In the genomic region with DNA sequence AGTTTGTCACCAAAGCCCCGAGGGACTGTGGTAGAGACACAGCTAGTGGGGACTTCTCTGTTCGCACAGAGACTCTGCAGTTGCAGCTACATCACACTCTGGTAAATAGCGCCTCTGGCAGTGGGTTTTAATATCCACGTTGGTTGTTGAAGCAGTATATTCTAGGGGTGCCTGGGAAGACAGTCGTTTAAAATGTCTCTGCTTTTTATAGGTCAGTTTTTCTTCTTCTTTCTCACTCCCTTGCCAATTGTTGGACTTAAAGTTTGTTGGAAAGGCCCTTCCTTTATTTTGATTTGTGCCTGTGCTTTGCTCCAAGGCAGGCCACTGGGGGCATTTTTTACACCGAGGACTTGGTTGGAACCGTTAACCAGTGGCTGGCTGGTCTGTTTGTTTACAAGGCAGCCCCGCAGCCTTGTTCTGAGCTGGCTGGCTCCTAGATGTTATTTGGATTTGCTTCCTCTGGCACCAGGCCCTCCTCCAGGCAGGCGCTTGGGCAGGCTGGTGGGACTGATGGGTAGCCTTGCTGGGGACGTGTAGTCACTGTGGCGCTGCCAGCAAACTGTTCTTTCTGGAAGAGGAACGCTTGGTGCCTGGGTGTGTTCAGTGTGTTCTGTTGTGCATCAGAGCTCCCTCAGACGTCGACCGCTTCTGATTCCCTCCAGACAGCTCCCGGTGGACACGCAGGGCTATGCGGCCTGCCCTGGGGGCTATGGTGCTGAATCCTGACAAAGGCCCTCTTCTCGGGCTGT, we compare ENCODE assay signal across 9 cellular contexts.
A peak's percentile ranks its signal among the peaks of the same experiment; 100 is the strongest.
DNase-seq lines count a peak whose midpoint lies in the region; ATAC-seq and TF ChIP-seq lines count a peak whose summit lies in the region.
"Had no signal": no experiment of that assay in that cellular context is flagged by ENCODE, and none has a peak within 500 bp of the region (broad histone marks: within the 10 kb centered on the region; RNA-seq: fewer than 3 reads in every experiment).

No MANE protein-coding gene starts in this region.

- H3K36me3 ChIP-seq in GM23338 (ENCODE audit: insufficient read depth) (no peaks in the 10 kb centered on the region), Panc1 (ENCODE audit: control insufficient read depth, insufficient read depth, low read length) (no peaks in the 10 kb centered on the region), fibroblast of lung (ENCODE audit: control insufficient read depth, insufficient read depth, low read length) (peaks cover 2% of the 10 kb centered on the region)
- H3K36me3 ChIP-seq: cardiac muscle cell had no signal

- H3K9me3 Mint-ChIP-seq in GM23338: no peaks in the 10 kb centered on the region

- no peaks in the 10 kb centered on the region for H3K79me2 ChIP-seq in GM23338 (replicated peaks; ENCODE audit: insufficient read depth)
- no peaks in the 10 kb centered on the region for H3K79me2 ChIP-seq in fibroblast of lung (ENCODE audit: control insufficient read depth, insufficient read depth, low read length)

- BruUV-seq in Panc1 (replicated peaks; lab: Mats Ljungman, UMichigan): no TSS peak

- no peak overlapping the region for H3K4me3 ChIP-seq in GM23338
- no peak overlapping the region for H3K4me3 ChIP-seq in Panc1 (ENCODE audit: low read depth in 2 of 2, low read length in 2 of 2)
- H3K4me3 ChIP-seq in fibroblast of lung (replicated peaks in 1 of 4; ENCODE audit: control extremely low read depth in 1 of 4, insufficient read depth in 1 of 4, low read depth in 3 of 4, low read length in 4 of 4): no peak overlapping the region
- H3K4me3 ChIP-seq: cardiac muscle cell had no signal

- H3K4me1 ChIP-seq in GM23338 (ENCODE audit: insufficient read depth): no peaks in the 10 kb centered on the region
- no peaks in the 10 kb centered on the region for H3K4me1 ChIP-seq in Panc1 (ENCODE audit: control insufficient read depth, insufficient read depth, low read length)
- peaks cover 4% of the 10 kb centered on the region for H3K4me1 ChIP-seq in fibroblast of lung (ENCODE audit: control insufficient read depth, extremely low read depth, insufficient read depth, low read length)

- peak overlapping the region; percentile 17; the same call in 1 of the 2 replicates for H3K27ac Mint-ChIP-seq in GM23338

- no peak overlapping the region for H3K9ac ChIP-seq in fibroblast of lung (ENCODE audit: insufficient read depth, low read length)

- H2AFZ ChIP-seq in GM23338: no peak overlapping the region
- H2AFZ ChIP-seq in fibroblast of lung (ENCODE audit: low read length): peak overlapping the region; percentile 41

- DNase-seq in GM23338 (ENCODE audit: low spot score) (peak; percentile 44), Panc1 (ENCODE audit: low read depth, low spot score) (no peak), fibroblast of lung (ENCODE audit: low read depth in 2 of 2) (peak; percentile 33 to 66), retina (peak; percentile 38), dermis blood vessel endothelial cell (no peak)

- H3K36me3 Mint-ChIP-seq in GM23338 (ENCODE audit: low read depth): peaks cover 5% of the 10 kb centered on the region; the same call in 2 of the 3 replicates

- no peak overlapping the region for H3K4me2 ChIP-seq in GM23338
- H3K4me2 ChIP-seq in fibroblast of lung (ENCODE audit: extremely low read depth, insufficient read depth, low read length): peak overlapping the region; percentile 38

- H4K20me1 ChIP-seq in GM23338 (replicated peaks; ENCODE audit: insufficient read depth): peaks cover 4% of the 10 kb centered on the region; the same call in 1 of the 2 replicates
- H4K20me1 ChIP-seq in fibroblast of lung (ENCODE audit: control insufficient read depth, extremely low read depth, insufficient read depth, low read length): no peaks in the 10 kb centered on the region

- intact Hi-C loops in Panc1 (cut with micrococcal nuclease; ENCODE audit: unreplicated experiment): no loop called here

- TF ChIP-seq CTCF in GM23338 (conservative IDR thresholded peaks at IDR 0.05; ENCODE audit: low read depth in 2 of 2): no peak
- TF ChIP-seq CTCF in Panc1 (IDR thresholded peaks at IDR 0.05): no peak
- TF ChIP-seq CTCF in fibroblast of lung (conservative IDR thresholded peaks at IDR 0.05 in 1 of 2, IDR thresholded peaks at IDR 0.05 in 1 of 2; ENCODE audit: low read depth in 1 of 2, low read length in 2 of 2): peak; percentile 7 to 16

- H3K9me2 ChIP-seq in GM23338 (ENCODE audit: insufficient read depth): no peaks in the 10 kb centered on the region

- in situ Hi-C loops in Panc1 (cut with HindIII; ENCODE audit: low pct_unique_long_range_greater_than_20kb, low sequenced_read_pairs): no loop called here

- CTCF ChIA-PET in Panc1 (lab: Charles Lee): interaction anchor here (0.5 to 0.8 kb wide), 2 partner anchors 184 to 714 kb away, joined by 5 to 7 read pairs; no protein-coding TSS in a partner anchor

- H3F3A ChIP-seq in GM23338 (replicated peaks; ENCODE audit: low read depth): no peaks in the 10 kb centered on the region

- ATAC-seq in GM23338 (peak; percentile 77), Panc1 (peak; percentile 58), HG03039 (IDR thresholded peaks at IDR 0.05; ENCODE audit: unreplicated experiment) (no peak), HG02588 (IDR thresholded peaks at IDR 0.05; ENCODE audit: unreplicated experiment) (no peak), HG03457 (IDR thresholded peaks at IDR 0.05; ENCODE audit: unreplicated experiment) (no peak)

- H3K4me3 Mint-ChIP-seq in GM23338: no peak overlapping the region

- POLR2A ChIA-PET in Panc1 (lab: Charles Lee): interaction anchor here (0.6 kb wide), 1 partner anchor 79 kb away, joined by 3 read pairs; no protein-coding TSS in a partner anchor

- peak overlapping the region; percentile 50 for H3K27ac ChIP-seq in GM23338 (ENCODE audit: low read depth)
- H3K27ac ChIP-seq in Panc1 (ENCODE audit: low read length): no peak overlapping the region
- H3K27ac ChIP-seq in fibroblast of lung (ENCODE audit: insufficient read depth, low read length): peak overlapping the region; percentile 56
- H3K27ac ChIP-seq: cardiac muscle cell had no signal

- no peaks in the 10 kb centered on the region for H3K9me3 ChIP-seq in Panc1 (ENCODE audit: control insufficient read depth, insufficient read depth, low read depth, low read length)
- H3K9me3 ChIP-seq in fibroblast of lung (ENCODE audit: control insufficient read depth, insufficient read depth, low read depth, low read length): no peaks in the 10 kb centered on the region

- no peaks in the 10 kb centered on the region for H3K27me3 ChIP-seq in GM23338 (ENCODE audit: insufficient read depth)
- H3K27me3 ChIP-seq in Panc1 (ENCODE audit: control insufficient read depth, insufficient read depth, low read length): no peaks in the 10 kb centered on the region
- H3K27me3 ChIP-seq in fibroblast of lung (ENCODE audit: control insufficient read depth, insufficient read depth, low read length): no peaks in the 10 kb centered on the region
- H3K27me3 ChIP-seq: cardiac muscle cell had no signal

- H3K4me1 Mint-ChIP-seq in GM23338: peaks cover 36% of the 10 kb centered on the region

- H3K27me3 Mint-ChIP-seq in GM23338 (ENCODE audit: insufficient read depth, low read depth, poor library complexity): peaks cover 17% of the 10 kb centered on the region

TF ChIP-seq in GM23338, 12 proteins besides CTCF, POLR2A, EP300 and RAD21 (continues in another document):
- TF ChIP-seq ZNF331 (CRISPR knock-in tag; IDR thresholded peaks at IDR 0.05; ENCODE audit: low read depth): no peak
- TF ChIP-seq JUNB (IDR thresholded peaks at IDR 0.05; ENCODE audit: unreplicated experiment): no peak

Comparison
In these comparisons a context has a peak if more than half of its experiments do, and no peak if none do; other contexts are left out.
1. ATAC-seq: peak in GM23338 (single experiment) and Panc1 (single experiment); none in HG03039 (single experiment), HG02588 (single experiment) and HG03457 (single experiment).
2. DNase-seq: peak in GM23338 (single experiment), fibroblast of lung (2 of 2) and retina (single experiment); none in Panc1 (single experiment) and dermis blood vessel endothelial cell (single experiment).
3. CTCF ChIP-seq: peak in fibroblast of lung (2 of 2); none in GM23338 (0 of 2) and Panc1 (single experiment).